8 cellular contexts compared by ENCODE assay signal in genomic region chr19:6260912-6261636, GRCh38. TPM values are rescaled to one million over a fixed set of nuclear protein-coding genes. Genes with fewer than 3 reads are reported as not detected.
A peak's percentile ranks its signal among the peaks of the same experiment; 100 is the strongest.
DNase-seq lines count a peak whose midpoint lies in the region; ATAC-seq and TF ChIP-seq lines count a peak whose summit lies in the region.

No MANE protein-coding gene starts in this region.

- H3K4me3 ChIP-seq in HFF-Myc (replicated peaks; ENCODE audit: low read depth, low read length): no peak overlapping the region
- no peak overlapping the region for H3K4me3 ChIP-seq in right cardiac atrium (ENCODE audit: low read length)
- H3K4me3 ChIP-seq in tibial nerve: no peak overlapping the region

- H3K4me1 ChIP-seq in right cardiac atrium (ENCODE audit: control insufficient read depth, insufficient read depth, low read length) (peaks cover 7% of the 10 kb centered on the region), tibial nerve (peaks cover 0 to 83% (median 26%) of the 10 kb centered on the region in 4 donors)

- ATAC-seq in right cardiac atrium (peak; percentile 46 to 59), GM21723 (IDR thresholded peaks at IDR 0.05; ENCODE audit: unreplicated experiment) (no peak)

- no peak for TF ChIP-seq POLR2A in tibial nerve (IDR thresholded peaks at IDR 0.05)

- WGBS in right cardiac atrium: 83% methylated on average over 30 of the region's 30 CpGs
- 86 to 87% methylated on average over 24 of the region's 30 CpGs for WGBS in tibial nerve, 2 donors

- TF ChIP-seq EP300 in tibial nerve (IDR thresholded peaks at IDR 0.05): no peak

- H3K9me3 ChIP-seq in right cardiac atrium (ENCODE audit: control insufficient read depth, low read length): no peaks in the 10 kb centered on the region
- H3K9me3 ChIP-seq in tibial nerve: no peaks in the 10 kb centered on the region

- H3K36me3 ChIP-seq in tibial nerve: peaks cover 0 to 45% (median 0%) of the 10 kb centered on the region in 3 donors

- H3K27me3 ChIP-seq in right cardiac atrium (ENCODE audit: control insufficient read depth, insufficient read depth): no peaks in the 10 kb centered on the region
- H3K27me3 ChIP-seq in tibial nerve: no peaks in the 10 kb centered on the region

- TF ChIP-seq CTCF in HFF-Myc (IDR thresholded peaks at IDR 0.05; ENCODE audit: low read depth, low read length, missing control alignments) (peak; percentile 64), tibial nerve (IDR thresholded peaks at IDR 0.05) (peak; percentile 33 to 45 (median 35))

- DNase-seq in AG20443 (ENCODE audit: low spot score) (peak; percentile 57), HFF-Myc (ENCODE audit: extremely low read depth, low read depth) (no peak), right cardiac atrium (peak in 2 of 3 donors; percentile 67 to 71), tibial nerve (ENCODE audit: low spot score in 2 of 2) (no peak), NCI-H2107 treated with DMSO at 0.1 percent for 48 hours (lab: John Stamatoyannopoulos, UW; ENCODE audit: unreplicated experiment) (no peak), superior temporal gyrus (ENCODE audit: extremely low spot score) (no peak)
- DNase-seq in activated CD8-positive, alpha-beta memory T cell treated with anti-CD3 and anti-CD28 coated beads, Interleukin-2, amount 50 U/mL, for 48 hours: peak; percentile 67

- no peak overlapping the region for H3K27ac ChIP-seq in right cardiac atrium (ENCODE audit: low read length)
- H3K27ac ChIP-seq in tibial nerve: no peak overlapping the region

- intact Hi-C loops in right cardiac atrium (cut with DNase I): no loop called here

RNA-seq across cellular contexts. Expression of gene MLLT1, which starts 18.7 kb away (rescaled TPM):
- 10 to 100 TPM; 62.5 to 67.3 (median 65.5) TPM for total RNA-seq in right cardiac atrium
- polyA plus RNA-seq in right cardiac atrium: 34.8 TPM
- total RNA-seq in tibial nerve: 10 to 100 TPM; 15.1 to 42.0 (median 19.9) TPM

Comparison
In these comparisons a context has a peak if more than half of its experiments do, and no peak if none do; other contexts are left out.
1. DNase-seq: peak in AG20443 (single experiment), activated CD8-positive, alpha-beta memory T cell treated with anti-CD3 and anti-CD28 coated beads, Interleukin-2, amount 50 U/mL, for 48 hours (single experiment) and right cardiac atrium (2 of 3); none in HFF-Myc (single experiment), tibial nerve (0 of 2), NCI-H2107 treated with DMSO at 0.1 percent for 48 hours (single experiment) and superior temporal gyrus (single experiment).